In genomic region chr14:23559010-23559920, GRCh38 we compare ENCODE assay signal across 1 cellular context.
TF ChIP-seq lines count a peak whose summit lies in the region.

No MANE protein-coding gene starts in this region.

TF ChIP-seq in HepG2, 621 proteins besides CTCF, POLR2A, EP300 and RAD21 (continued from another document and continues in another):
- peak; percentile 74; the same call in 1 of the 2 replicates for TF ChIP-seq MTERF4 (CRISPR knock-in tag; IDR thresholded peaks at IDR 0.05)
- TF ChIP-seq ZNF646 (CRISPR knock-in tag; IDR thresholded peaks at IDR 0.05) = no peak
- TF ChIP-seq BHLHE40 (IDR thresholded peaks at IDR 0.05; ENCODE audit: low read length) = no peak
- 0 out of 2 replicates have a peak, but pooled peaks have one; percentile 38 for TF ChIP-seq PPARG (CRISPR knock-in tag; conservative IDR thresholded peaks at IDR 0.05)
- TF ChIP-seq MXD3 (CRISPR knock-in tag; IDR thresholded peaks at IDR 0.05) = peak; percentile 68; the same call in 1 of the 2 replicates
- TF ChIP-seq PBX3 (CRISPR knock-in tag; IDR thresholded peaks at IDR 0.05; ENCODE audit: borderline replicate concordance) = no peak; the same call in 1 of the 2 replicates
- TF ChIP-seq NFAT5 (CRISPR knock-in tag; IDR thresholded peaks at IDR 0.05) = 0 out of 2 replicates have a peak, but pooled peaks have one; percentile 37
- no peak for TF ChIP-seq AGO1 (IDR thresholded peaks at IDR 0.05; ENCODE audit: low read depth, low read length, poor library complexity, severe bottlenecking)
- TF ChIP-seq STAT5B (CRISPR knock-in tag; IDR thresholded peaks at IDR 0.05) = no peak
- TF ChIP-seq HIVEP1 (CRISPR knock-in tag; IDR thresholded peaks at IDR 0.05) = peak; percentile 52
- TF ChIP-seq ZNF333 (CRISPR knock-in tag; IDR thresholded peaks at IDR 0.05; ENCODE audit: borderline replicate concordance) = 0 out of 2 replicates have a peak, but pooled peaks have one; percentile 74
- 0 out of 2 replicates have a peak, but pooled peaks have one; percentile 37 for TF ChIP-seq SP5 (CRISPR knock-in tag; IDR thresholded peaks at IDR 0.05; ENCODE audit: borderline replicate concordance, low read depth)
- no peak for TF ChIP-seq TCF7L2 (IDR thresholded peaks at IDR 0.05; ENCODE audit: low read depth, low read length)
- no peak for TF ChIP-seq ZEB1 (IDR thresholded peaks at IDR 0.05; ENCODE audit: insufficient replicate concordance, low read depth)
- TF ChIP-seq ZBTB7B (CRISPR knock-in tag; IDR thresholded peaks at IDR 0.05) = peak; percentile 24; the same call in 1 of the 2 replicates
- TF ChIP-seq MAZ (IDR thresholded peaks at IDR 0.05; ENCODE audit: borderline replicate concordance, low read depth, low read length) = no peak
- 0 out of 2 replicates have a peak, but pooled peaks have one; percentile 36 for TF ChIP-seq MAZ (CRISPR knock-in tag; IDR thresholded peaks at IDR 0.05; ENCODE audit: low read depth)
- TF ChIP-seq SMAD3 (CRISPR knock-in tag; IDR thresholded peaks at IDR 0.05) = peak; percentile 55; the same call in 1 of the 2 replicates
- no peak for TF ChIP-seq MZF1 (CRISPR knock-in tag; IDR thresholded peaks at IDR 0.05; ENCODE audit: borderline replicate concordance)
- no peak; the same call in 1 of the 2 replicates for TF ChIP-seq ZNF839 (CRISPR knock-in tag; IDR thresholded peaks at IDR 0.05; ENCODE audit: borderline replicate concordance)
- peak; percentile 42; the same call in 1 of the 2 replicates for TF ChIP-seq MEIS2 (CRISPR knock-in tag; IDR thresholded peaks at IDR 0.05)
- TF ChIP-seq ZBTB2 (CRISPR knock-in tag; IDR thresholded peaks at IDR 0.05; ENCODE audit: low read depth) = no peak
- TF ChIP-seq TOE1 (CRISPR knock-in tag; IDR thresholded peaks at IDR 0.05) = no peak; the same call in 1 of the 2 replicates
- TF ChIP-seq ZNF512 (CRISPR knock-in tag; IDR thresholded peaks at IDR 0.05) = no peak
- 0 out of 2 replicates have a peak, but pooled peaks have one; percentile 33 for TF ChIP-seq GMEB1 (CRISPR knock-in tag; IDR thresholded peaks at IDR 0.05; ENCODE audit: borderline replicate concordance)
- peak; percentile 47; the same call in 1 of the 2 replicates for TF ChIP-seq ZNF205 (CRISPR knock-in tag; IDR thresholded peaks at IDR 0.05)
- no peak for TF ChIP-seq REPIN1 (CRISPR knock-in tag; IDR thresholded peaks at IDR 0.05; ENCODE audit: borderline replicate concordance, low read depth)
- TF ChIP-seq ZNF484 (CRISPR knock-in tag; IDR thresholded peaks at IDR 0.05; ENCODE audit: borderline replicate concordance, low read depth) = no peak
- TF ChIP-seq ZNF552 (CRISPR knock-in tag; IDR thresholded peaks at IDR 0.05; ENCODE audit: borderline replicate concordance) = peak; percentile 73; the same call in 1 of the 2 replicates
- no peak for TF ChIP-seq SRSF1 (optimal IDR thresholded peaks at IDR 0.05; ENCODE audit: low read depth, low read length)
- TF ChIP-seq JARID2 (CRISPR knock-in tag; IDR thresholded peaks at IDR 0.05; ENCODE audit: insufficient replicate concordance) = no peak
